Comparison of ENCODE assay signal across 11 cellular contexts in the genomic region with DNA sequence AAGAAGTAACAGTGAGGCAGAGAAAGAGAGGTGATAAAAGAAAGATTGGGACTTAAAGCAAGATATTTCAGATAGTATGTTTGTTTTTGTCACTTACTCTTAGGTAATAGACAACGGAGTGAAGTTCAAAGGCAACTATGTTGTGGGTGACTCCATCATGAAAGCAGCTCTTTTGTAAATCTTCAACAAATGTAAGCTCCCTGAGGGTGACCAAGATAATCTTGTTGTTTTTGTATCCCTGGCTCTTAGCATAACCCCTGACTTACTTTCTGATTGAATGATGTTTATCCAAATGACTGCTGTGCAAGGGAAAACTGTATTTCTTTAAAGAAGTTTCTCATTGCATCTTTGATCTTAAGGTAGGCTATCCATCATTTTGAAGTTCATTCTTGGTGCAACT. TPM values are rescaled to one million over a fixed set of nuclear protein-coding genes. Genes with fewer than 3 reads are reported as not detected.
DNase-seq lines count a peak whose midpoint lies in the region; ATAC-seq and TF ChIP-seq lines count a peak whose summit lies in the region.
"Had no signal": no experiment of that assay in that cellular context is flagged by ENCODE, and none has a peak within 500 bp of the region (broad histone marks: within the 10 kb centered on the region; RNA-seq: fewer than 3 reads in every experiment).

No MANE protein-coding gene starts in this region.

- POLR2A ChIA-PET in Panc1 (lab: Charles Lee) = interaction anchor here (0.5 kb wide), 1 partner anchor 21 kb away, joined by 3 read pairs; no protein-coding TSS in a partner anchor

- H3K9me3 Mint-ChIP-seq in Calu3 (ENCODE audit: low read depth, unreplicated experiment) = no peaks in the 10 kb centered on the region

- peaks cover 74% of the 10 kb centered on the region for H3K36me3 Mint-ChIP-seq in Calu3 (ENCODE audit: insufficient read depth, unreplicated experiment)

- no peak for TF ChIP-seq POLR2A in gastroesophageal sphincter (IDR thresholded peaks at IDR 0.05)
- TF ChIP-seq POLR2A in sigmoid colon (IDR thresholded peaks at IDR 0.05) = no peak

- BruUV-seq in Calu3 (replicated peaks; lab: Mats Ljungman, UMichigan) (TSS peak; percentile 47), Panc1 (replicated peaks; lab: Mats Ljungman, UMichigan) (no TSS peak)

- H3K4me3 Mint-ChIP-seq in Calu3 (ENCODE audit: low read depth, unreplicated experiment) = peak overlapping the region; percentile 92

- H3K9me3 ChIP-seq in Panc1 (ENCODE audit: control insufficient read depth, insufficient read depth, low read depth, low read length) (no peaks in the 10 kb centered on the region), gastroesophageal sphincter (no peaks in the 10 kb centered on the region), sigmoid colon (no peaks in the 10 kb centered on the region), aorta (ENCODE audit: control insufficient read depth, low read length) (no peaks in the 10 kb centered on the region), tibial artery (no peaks in the 10 kb centered on the region)

- H3K27me3 Mint-ChIP-seq in Calu3 (ENCODE audit: unreplicated experiment) = no peaks in the 10 kb centered on the region

- H3K4me1 ChIP-seq in Panc1 (ENCODE audit: control insufficient read depth, insufficient read depth, low read length) = peaks cover 34% of the 10 kb centered on the region
- H3K4me1 ChIP-seq in gastroesophageal sphincter = peaks cover 0 to 64% (median 2%) of the 10 kb centered on the region in 3 donors
- peaks cover 0 to 48% (median 35%) of the 10 kb centered on the region in 4 donors for H3K4me1 ChIP-seq in sigmoid colon
- H3K4me1 ChIP-seq in aorta (ENCODE audit: control insufficient read depth in 1 of 2, insufficient read depth in 2 of 2, low read length in 2 of 2) = no peaks in the 10 kb centered on the region
- peaks cover 0 to 23% (median 20%) of the 10 kb centered on the region in 4 donors for H3K4me1 ChIP-seq in tibial artery

- H3K4me1 Mint-ChIP-seq in Calu3 (ENCODE audit: low read depth, unreplicated experiment) = peaks cover 52% of the 10 kb centered on the region

- DNase-seq in Calu3 (no peak), Panc1 (ENCODE audit: low read depth, low spot score) (no peak), sigmoid colon (no peak), aorta (no peak), tibial artery (no peak), T-helper 1 cell (no peak)
- DNase-seq: activated gamma-delta T cell treated with Interleukin-2 at 50 U/mL for 16 hours; effector memory CD4-positive, alpha-beta T cell; stimulated activated CD4-positive, alpha-beta T cell treated with anti-CD3 and anti-CD28 coated beads, Interleukin-1b, Interleukin-23, amount 100 ng/mL, for 48 hours had no signal

- H3K36me3 ChIP-seq in Panc1 (ENCODE audit: control insufficient read depth, insufficient read depth, low read length) = no peaks in the 10 kb centered on the region
- H3K36me3 ChIP-seq in gastroesophageal sphincter = no peaks in the 10 kb centered on the region
- H3K36me3 ChIP-seq in sigmoid colon = no peaks in the 10 kb centered on the region
- H3K36me3 ChIP-seq in aorta (ENCODE audit: control insufficient read depth in 1 of 2, insufficient read depth in 2 of 2, low read length in 1 of 2) = no peaks in the 10 kb centered on the region
- no peaks in the 10 kb centered on the region for H3K36me3 ChIP-seq in tibial artery

- H3K27ac Mint-ChIP-seq in Calu3 (ENCODE audit: unreplicated experiment) = peak overlapping the region; percentile 90

- TF ChIP-seq CTCF in Calu3 (IDR thresholded peaks at IDR 0.05; ENCODE audit: unreplicated experiment) (no peak), Panc1 (IDR thresholded peaks at IDR 0.05) (no peak), gastroesophageal sphincter (IDR thresholded peaks at IDR 0.05) (no peak), sigmoid colon (IDR thresholded peaks at IDR 0.05) (no peak), tibial artery (IDR thresholded peaks at IDR 0.05) (no peak)

- peak overlapping the region; percentile 80 for H3K27ac ChIP-seq in Panc1 (ENCODE audit: low read length)
- H3K27ac ChIP-seq in gastroesophageal sphincter = peak overlapping the region; percentile 51 to 95 (median 91)
- H3K27ac ChIP-seq in sigmoid colon = peak overlapping the region; percentile 89 to 96 (median 96)
- no peak overlapping the region for H3K27ac ChIP-seq in aorta (ENCODE audit: low read depth in 1 of 2, low read length in 2 of 2)
- peak overlapping the region in 1 of 2 donors; percentile 63 for H3K27ac ChIP-seq in tibial artery

- ATAC-seq in Panc1 (no peak), gastroesophageal sphincter (no peak), aorta (ENCODE audit: low FRiP score) (no peak), HG03565 (IDR thresholded peaks at IDR 0.05; ENCODE audit: unreplicated experiment) (no peak)

- in situ Hi-C loops in Panc1 (cut with HindIII; ENCODE audit: low pct_unique_long_range_greater_than_20kb, low sequenced_read_pairs) = no loop called here

- WGBS in gastroesophageal sphincter (ENCODE audit: low coverage in 1 of 2), 2 donors = 38 to 94% methylated on average over 1 of the region's 1 CpG
- 29 to 64% methylated on average over 1 of the region's 1 CpG for whole genome bisulfite sequencing in sigmoid colon, 2 donors
- 89 to 90% methylated on average over 1 of the region's 1 CpG for WGBS in aorta, 2 donors

- CTCF ChIA-PET in Calu3 (lab: Charles Lee) = interaction anchor here (0.6 to 2.0 kb wide), 6 partner anchors 11 to 273 kb away, joined by 3 to 6 read pairs (median 4); no protein-coding TSS in a partner anchor
- CTCF ChIA-PET in Panc1 (lab: Charles Lee) = interaction anchor here (1.6 kb wide), 1 partner anchor 11 kb away, joined by 5 read pairs; no protein-coding TSS in a partner anchor

- TF ChIP-seq EP300 in gastroesophageal sphincter (IDR thresholded peaks at IDR 0.05) = no peak
- TF ChIP-seq EP300 in sigmoid colon (IDR thresholded peaks at IDR 0.05) = no peak

- intact Hi-C loops in Calu3 (cut with micrococcal nuclease; ENCODE audit: unreplicated experiment) = loop anchor here (1.0 to 10.0 kb wide), 5 partner anchors 22 to 427 kb away; partner anchors contain the start of gene ANKRD12
- intact Hi-C loops in Panc1 (cut with micrococcal nuclease; ENCODE audit: unreplicated experiment) = no loop called here
- intact Hi-C loops in sigmoid colon (cut with DNase I) = loop anchor here (1.0 to 2.0 kb wide), 3 partner anchors 43 to 93 kb away; no protein-coding TSS in a partner anchor
- intact Hi-C loops in aorta (cut with DNase I) = no loop called here
- intact Hi-C loops in tibial artery (cut with DNase I; ENCODE audit: low total_unique reads) = no loop called here

- H3K27me3 ChIP-seq in Panc1 (ENCODE audit: control insufficient read depth, insufficient read depth, low read length) = no peaks in the 10 kb centered on the region
- H3K27me3 ChIP-seq in gastroesophageal sphincter = no peaks in the 10 kb centered on the region
- no peaks in the 10 kb centered on the region for H3K27me3 ChIP-seq in sigmoid colon
- no peaks in the 10 kb centered on the region for H3K27me3 ChIP-seq in aorta (ENCODE audit: control insufficient read depth in 1 of 2, insufficient read depth in 2 of 2, low read length in 1 of 2)
- H3K27me3 ChIP-seq in tibial artery = no peaks in the 10 kb centered on the region

- peak overlapping the region; percentile 59 to 79 for H3K4me3 ChIP-seq in Panc1 (ENCODE audit: low read depth in 2 of 2, low read length in 2 of 2)
- peak overlapping the region in 1 of 2 donors; percentile 84 for H3K4me3 ChIP-seq in gastroesophageal sphincter
- H3K4me3 ChIP-seq in sigmoid colon = peak overlapping the region; percentile 58 to 93 (median 88)
- no peak overlapping the region for H3K4me3 ChIP-seq in aorta (ENCODE audit: low read length in 2 of 2)
- H3K4me3 ChIP-seq in tibial artery = no peak overlapping the region

RNA-seq across cellular contexts. Expression of gene MTCL1, which starts 2.6 kb away (rescaled TPM):
- total RNA-seq in Calu3 (2022) (297 and 314 TPM in 2 replicates), Panc1 (2021; ENCODE audit: unreplicated experiment) (50.1 TPM), gastroesophageal sphincter (10 to 100 TPM; 35.0 to 68.0 (median 51.4) TPM), sigmoid colon (100 to 1,000 TPM in 1 of 4 donors, 10 to 100 TPM in 3; 58.5 to 133 (median 88.5) TPM), aorta (10 to 100 TPM; 10.5 to 14.2 TPM)
- polyA plus RNA-seq in Panc1 (2012; ENCODE audit: insufficient read length) = 25.5 TPM
- polyA plus RNA-seq in sigmoid colon (1 to 10 TPM in 2 of 3 donors, under 1 TPM in 1; 0.69 to 9.1 (median 1.8) TPM), aorta (1 to 10 TPM in 1 of 2 donors, under 1 TPM in 1; 0.75 to 1.9 TPM)

Comparison
In these comparisons a context has a peak if more than half of its experiments do, and no peak if none do; other contexts are left out.
1. H3K27ac ChIP-seq: peak in Panc1 (single experiment), gastroesophageal sphincter (4 of 4) and sigmoid colon (4 of 4); none in aorta (0 of 2).
2. H3K4me3 ChIP-seq: peak in Panc1 (2 of 2) and sigmoid colon (4 of 4); none in aorta (0 of 2) and tibial artery (0 of 2).
3. intact Hi-C loops: an anchor here in Calu3 (1.0 to 10.0 kb wide) and sigmoid colon (1.0 to 2.0 kb wide); none called in Panc1, aorta and tibial artery.